ENCODE assay signal across 8 cellular contexts in genomic region chr16:85347213-85347591, GRCh38.
DNase-seq lines count a peak whose midpoint lies in the region; FAIRE-seq and TF ChIP-seq lines count a peak whose summit lies in the region.

No MANE protein-coding gene starts in this region.

- H2BK15ac ChIP-seq in mesenchymal stem cell (ENCODE audit: low read depth, poor library complexity, severe bottlenecking), result no peak overlapping the region

- H3K79me1 ChIP-seq in mesenchymal stem cell (replicated peaks; ENCODE audit: low read length, poor library complexity, severe bottlenecking), result peaks cover 17% of the 10 kb centered on the region

- peak; percentile 33 for TF ChIP-seq CTCF in D721Med (IDR thresholded peaks at IDR 0.05; ENCODE audit: insufficient read depth, missing control alignments)
- TF ChIP-seq CTCF in astrocyte of the spinal cord (IDR thresholded peaks at IDR 0.05; ENCODE audit: low read depth, low read length), result peak; percentile 48

- in situ Hi-C loops in astrocyte of the spinal cord (cut with HindIII; ENCODE audit: low sequenced_read_pairs), result no loop called here

- no peak overlapping the region for H3K4me3 Mint-ChIP-seq in activated T-cell treated with anti-CD3 and anti-CD28 coated beads, Interleukin-2, amount 50 U/mL, for 24 hours

- H3K36me3 ChIP-seq in mesenchymal stem cell (ENCODE audit: control insufficient read depth in 1 of 2, insufficient read depth in 2 of 2, low read depth in 1 of 2, low read length in 2 of 2), result no peaks in the 10 kb centered on the region

- H3K4me1 Mint-ChIP-seq in activated T-cell treated with anti-CD3 and anti-CD28 coated beads, Interleukin-2, amount 50 U/mL, for 24 hours (ENCODE audit: low read depth), result no peaks in the 10 kb centered on the region

- peaks cover 0 to 2% of the 10 kb centered on the region in 2 experiments for H3K27me3 ChIP-seq in mesenchymal stem cell (ENCODE audit: control insufficient read depth in 1 of 2, insufficient read depth in 1 of 2, low read length in 2 of 2)

- peaks cover 12% of the 10 kb centered on the region for H3K4me1 ChIP-seq in mesenchymal stem cell (ENCODE audit: control insufficient read depth, insufficient read depth, low read depth, low read length)

- no peak overlapping the region for H3K14ac ChIP-seq in mesenchymal stem cell (ENCODE audit: low read length in 2 of 2)

- 77% methylated on average over 11 of the region's 11 CpGs for WGBS in mesenchymal stem cell

- H2BK5ac ChIP-seq in mesenchymal stem cell (ENCODE audit: low read depth, low read length, poor library complexity, severe bottlenecking), result no peak overlapping the region

- H3K36me3 Mint-ChIP-seq in activated T-cell treated with anti-CD3 and anti-CD28 coated beads, Interleukin-2, amount 50 U/mL, for 24 hours (ENCODE audit: low read depth), result no peaks in the 10 kb centered on the region

- H4K8ac ChIP-seq in mesenchymal stem cell (ENCODE audit: low read length), result no peak overlapping the region

- H3K18ac ChIP-seq in mesenchymal stem cell (ENCODE audit: low read depth in 1 of 2, low read length in 2 of 2), result peak overlapping the region in 1 of 2 experiments; percentile 48

- no peak for FAIRE-seq in D721Med (lab: Jason Lieb, UNC)

- H3K4ac ChIP-seq in mesenchymal stem cell (ENCODE audit: low read depth in 1 of 2, low read length in 2 of 2), result no peak overlapping the region

- H3K27ac Mint-ChIP-seq in activated T-cell treated with anti-CD3 and anti-CD28 coated beads, Interleukin-2, amount 50 U/mL, for 24 hours, result no peak overlapping the region

- H2AFZ ChIP-seq in mesenchymal stem cell (ENCODE audit: low read depth, low read length), result no peak overlapping the region

- H2BK120ac ChIP-seq in mesenchymal stem cell (ENCODE audit: low read depth, low read length), result no peak overlapping the region

- no peak overlapping the region for H3K9ac ChIP-seq in mesenchymal stem cell (ENCODE audit: low read length)

- H3K23ac ChIP-seq in mesenchymal stem cell (ENCODE audit: low read length in 2 of 2), result no peak overlapping the region

- H3K4me2 ChIP-seq in mesenchymal stem cell (ENCODE audit: low read length, poor library complexity, severe bottlenecking), result no peak overlapping the region

- H3K4me3 ChIP-seq in astrocyte of the spinal cord (ENCODE audit: low read depth, low read length) (no peak overlapping the region), mesenchymal stem cell (ENCODE audit: insufficient read depth in 1 of 2, low read depth in 1 of 2, low read length in 2 of 2) (no peak overlapping the region)

- no peak overlapping the region for H2AK5ac ChIP-seq in mesenchymal stem cell (ENCODE audit: low read length, severe bottlenecking)

- H3K9me3 ChIP-seq in mesenchymal stem cell (ENCODE audit: control insufficient read depth, low read length), result no peaks in the 10 kb centered on the region

- no peaks in the 10 kb centered on the region for H3K27me3 Mint-ChIP-seq in activated T-cell treated with anti-CD3 and anti-CD28 coated beads, Interleukin-2, amount 50 U/mL, for 24 hours

- no peak overlapping the region for H3K27ac ChIP-seq in mesenchymal stem cell (ENCODE audit: low read length, poor library complexity, severe bottlenecking)

- H3K9me3 Mint-ChIP-seq in activated T-cell treated with anti-CD3 and anti-CD28 coated beads, Interleukin-2, amount 50 U/mL, for 24 hours, result no peaks in the 10 kb centered on the region

- peak overlapping the region in 1 of 2 experiments; percentile 42 for H2BK12ac ChIP-seq in mesenchymal stem cell (ENCODE audit: low read length in 2 of 2)

- DNase-seq in D721Med (ENCODE audit: insufficient read length, low spot score) (no peak), HT-29 (ENCODE audit: low spot score) (peak; percentile 57), astrocyte of the spinal cord (ENCODE audit: low read depth, low spot score) (no peak), mesenchymal stem cell (peak; percentile 54), NCI-H748 treated with DMSO at 0.1 percent for 48 hours (lab: John Stamatoyannopoulos, UW) (no peak), NCI-H524 treated with DMSO at 0.1 percent for 48 hours (lab: John Stamatoyannopoulos, UW) (no peak), activated gamma-delta T cell (lab: John Stamatoyannopoulos, UW) (no peak)
- DNase-seq in activated T-cell treated with anti-CD3 and anti-CD28 coated beads, Interleukin-2, amount 50 U/mL, for 24 hours, result no peak

- no peak overlapping the region for H4K91ac ChIP-seq in mesenchymal stem cell (ENCODE audit: low read length)

Comparison
In these comparisons a context has a peak if more than half of its experiments do, and no peak if none do; other contexts are left out.
1. DNase-seq: peak in HT-29 (single experiment) and mesenchymal stem cell (single experiment); none in D721Med (single experiment), astrocyte of the spinal cord (single experiment), NCI-H748 treated with DMSO at 0.1 percent for 48 hours (single experiment), NCI-H524 treated with DMSO at 0.1 percent for 48 hours (single experiment), activated T-cell treated with anti-CD3 and anti-CD28 coated beads, Interleukin-2, amount 50 U/mL, for 24 hours (single experiment) and activated gamma-delta T cell (single experiment).